ENCODE assay signal across 8 cellular contexts in genomic region chr15:75104804-75105557, GRCh38.
DNase-seq lines count a peak whose midpoint lies in the region; ATAC-seq and TF ChIP-seq lines count a peak whose summit lies in the region.

No MANE protein-coding gene starts in this region.

- H3K14ac ChIP-seq in mesenchymal stem cell (ENCODE audit: low read length in 2 of 2) = no peak overlapping the region

- CTCF ChIA-PET in RWPE1 (lab: Yijun Ruan, JAX) = interaction anchor here (0.6 to 1.1 kb wide), 4 partner anchors 13 to 96 kb away, joined by 3 read pairs; partner anchors contain the start of gene C15orf39

- H3K36me3 ChIP-seq in mesenchymal stem cell (ENCODE audit: control insufficient read depth in 1 of 2, insufficient read depth in 2 of 2, low read depth in 1 of 2, low read length in 2 of 2) = no peaks in the 10 kb centered on the region

- H2BK5ac ChIP-seq in mesenchymal stem cell (ENCODE audit: low read depth, low read length, poor library complexity, severe bottlenecking) = no peak overlapping the region

- H3K9me3 ChIP-seq in mesenchymal stem cell (ENCODE audit: control insufficient read depth, low read length) = no peaks in the 10 kb centered on the region

- H3K4me1 ChIP-seq in mesenchymal stem cell (ENCODE audit: control insufficient read depth, insufficient read depth, low read depth, low read length) = peaks cover 28% of the 10 kb centered on the region

- peak overlapping the region; percentile 69 for H3K9ac ChIP-seq in mesenchymal stem cell (ENCODE audit: low read length)

- TF ChIP-seq CTCF in GM12872 (IDR thresholded peaks at IDR 0.05; ENCODE audit: insufficient read depth, low read depth, low read length) (peak; percentile 12; the same call in 1 of the 3 replicates), RWPE1 (conservative IDR thresholded peaks at IDR 0.05; ENCODE audit: low read depth) (no peak), choroid plexus epithelial cell (conservative IDR thresholded peaks at IDR 0.05; ENCODE audit: low read depth, low read length) (no peak)

- peak overlapping the region; percentile 21 for H4K91ac ChIP-seq in mesenchymal stem cell (ENCODE audit: low read length)

- peak; percentile 41 for ATAC-seq in HG03135 (IDR thresholded peaks at IDR 0.05; ENCODE audit: unreplicated experiment)
- no peak for ATAC-seq in GM21360 (IDR thresholded peaks at IDR 0.05; ENCODE audit: unreplicated experiment)

- no peak overlapping the region for H2BK120ac ChIP-seq in mesenchymal stem cell (ENCODE audit: low read depth, low read length)

- POLR2A ChIA-PET in RWPE1 (lab: Yijun Ruan, JAX; ENCODE audit: low non-redundant PET) = interaction anchor here (0.7 to 0.9 kb wide), 2 partner anchors 82 to 97 kb away, joined by 3 read pairs; partner anchors contain the start of gene PPCDC

- no peak overlapping the region for H3K4me2 ChIP-seq in mesenchymal stem cell (ENCODE audit: low read length, poor library complexity, severe bottlenecking)

- peak overlapping the region in 1 of 2 experiments; percentile 46 for H3K18ac ChIP-seq in mesenchymal stem cell (ENCODE audit: low read depth in 1 of 2, low read length in 2 of 2)

- no peak overlapping the region for H3K23ac ChIP-seq in mesenchymal stem cell (ENCODE audit: low read length in 2 of 2)

- 52% methylated on average over 1 of the region's 3 CpGs for WGBS in mesenchymal stem cell

- peak; percentile 82 for DNase-seq in A172 (ENCODE audit: low spot score)
- peak; percentile 94 for DNase-seq in RWPE1 (ENCODE audit: low spot score)
- peak; percentile 97 for DNase-seq in choroid plexus epithelial cell (ENCODE audit: low read depth)
- DNase-seq in mesenchymal stem cell = peak; percentile 95
- DNase-seq in NCI-H1694 treated with DMSO at 0.1 percent for 48 hours (lab: John Stamatoyannopoulos, UW) = no peak

- H2BK12ac ChIP-seq in mesenchymal stem cell (ENCODE audit: low read length in 2 of 2) = peak overlapping the region in 1 of 2 experiments; percentile 47

- no peak overlapping the region for H3K4me3 ChIP-seq in choroid plexus epithelial cell (ENCODE audit: low read depth, low read length)
- H3K4me3 ChIP-seq in mesenchymal stem cell (ENCODE audit: insufficient read depth in 1 of 2, low read depth in 1 of 2, low read length in 2 of 2) = no peak overlapping the region

- peak overlapping the region; percentile 31 for H4K8ac ChIP-seq in mesenchymal stem cell (ENCODE audit: low read length)

- no peaks in the 10 kb centered on the region for H3K27me3 ChIP-seq in mesenchymal stem cell (ENCODE audit: control insufficient read depth in 1 of 2, insufficient read depth in 1 of 2, low read length in 2 of 2)

- H2AK5ac ChIP-seq in mesenchymal stem cell (ENCODE audit: low read length, severe bottlenecking) = peak overlapping the region; percentile 57

- H3K27ac ChIP-seq in RWPE1 (peak overlapping the region; percentile 67), mesenchymal stem cell (ENCODE audit: low read length, poor library complexity, severe bottlenecking) (peak overlapping the region; percentile 50)

- no peak overlapping the region for H3K4ac ChIP-seq in mesenchymal stem cell (ENCODE audit: low read depth in 1 of 2, low read length in 2 of 2)

- H2AFZ ChIP-seq in mesenchymal stem cell (ENCODE audit: low read depth, low read length) = no peak overlapping the region

- no peaks in the 10 kb centered on the region for H3K79me1 ChIP-seq in mesenchymal stem cell (replicated peaks; ENCODE audit: low read length, poor library complexity, severe bottlenecking)

- H2BK15ac ChIP-seq in mesenchymal stem cell (ENCODE audit: low read depth, poor library complexity, severe bottlenecking) = no peak overlapping the region
